ENCODE assay signal across 18 cellular contexts in genomic region chr5:168390491-168390890, GRCh38.
DNase-seq lines count a peak whose midpoint lies in the region; ATAC-seq and TF ChIP-seq lines count a peak whose summit lies in the region.
"Had no signal": no experiment of that assay in that cellular context is flagged by ENCODE, and none has a peak within 500 bp of the region (broad histone marks: within the 10 kb centered on the region; RNA-seq: fewer than 3 reads in every experiment).

No MANE protein-coding gene starts in this region.

- no TSS peak for BruUV-seq in Calu3 (replicated peaks; lab: Mats Ljungman, UMichigan)

- peak overlapping the region; percentile 28 for H3K27ac Mint-ChIP-seq in Calu3 (ENCODE audit: unreplicated experiment)
- H3K27ac Mint-ChIP-seq: CD8-positive, alpha-beta T cell; GM23338 had no signal

- no peaks in the 10 kb centered on the region for H3K9me3 Mint-ChIP-seq in Calu3 (ENCODE audit: low read depth, unreplicated experiment)
- H3K9me3 Mint-ChIP-seq: GM23338 had no signal

- H3K27me3 Mint-ChIP-seq in Calu3 (ENCODE audit: unreplicated experiment), result no peaks in the 10 kb centered on the region

- intact Hi-C loops in Calu3 (cut with micrococcal nuclease; ENCODE audit: unreplicated experiment), result no loop called here

- CTCF ChIA-PET in Calu3 (lab: Charles Lee), result interaction anchor here (0.5 to 1.2 kb wide), 3 partner anchors 30 to 225 kb away, joined by 3 to 4 read pairs (median 3); no protein-coding TSS in a partner anchor

- peak overlapping the region; percentile 73 for H3K27ac ChIP-seq in epithelial cell of prostate
- H3K27ac ChIP-seq: BLaER1, PC-9 had no signal

- no peak overlapping the region for H3K4me3 Mint-ChIP-seq in Calu3 (ENCODE audit: low read depth, unreplicated experiment)
- H3K4me3 Mint-ChIP-seq: CD8-positive, alpha-beta T cell; GM23338 had no signal

- H3K36me3 Mint-ChIP-seq in Calu3 (ENCODE audit: insufficient read depth, unreplicated experiment), result peaks cover 85% of the 10 kb centered on the region
- H3K36me3 Mint-ChIP-seq: CD8-positive, alpha-beta T cell had no signal

- no peak for DNase-seq in Calu3
- peak; percentile 16 for DNase-seq in NCI-H1694 treated with DMSO at 0.1 percent for 48 hours (lab: John Stamatoyannopoulos, UW)
- peak; percentile 95 for DNase-seq in epithelial cell of prostate (ENCODE audit: low read depth, low spot score)
- DNase-seq in myocyte (ENCODE audit: low read depth), result peak; percentile 12
- DNase-seq in cerebellar cortex (ENCODE audit: low spot score), result no peak
- DNase-seq in UCSD-AML1 (lab: John Stamatoyannopoulos, UW; ENCODE audit: unreplicated experiment), result no peak
- DNase-seq: CD8-positive, alpha-beta T cell; GDM1; MM.1S; NCI-H1105; NCI-H187 treated with DMSO at 0.1 percent for 48 hours; NCI-H774; PC-9 had no signal

- no peak for ATAC-seq in HG02798 (IDR thresholded peaks at IDR 0.05; ENCODE audit: poor library complexity, unreplicated experiment)
- ATAC-seq in HG03139 (IDR thresholded peaks at IDR 0.05; ENCODE audit: unreplicated experiment), result no peak
- ATAC-seq: CD8-positive, alpha-beta T cell; GM23338; HCT116 had no signal

- TF ChIP-seq CTCF in Calu3 (IDR thresholded peaks at IDR 0.05; ENCODE audit: unreplicated experiment), result no peak

- H3K4me1 Mint-ChIP-seq in Calu3 (ENCODE audit: low read depth, unreplicated experiment), result peaks cover 32% of the 10 kb centered on the region
- H3K4me1 Mint-ChIP-seq: GM23338 had no signal

Comparison
In these comparisons a context has a peak if more than half of its experiments do, and no peak if none do; other contexts are left out.
1. DNase-seq: peak in NCI-H1694 treated with DMSO at 0.1 percent for 48 hours (single experiment), epithelial cell of prostate (single experiment) and myocyte (single experiment); none in Calu3 (single experiment), cerebellar cortex (single experiment) and UCSD-AML1 (single experiment).